Comparison of ENCODE assay signal across 27 cellular contexts in the genomic region with DNA sequence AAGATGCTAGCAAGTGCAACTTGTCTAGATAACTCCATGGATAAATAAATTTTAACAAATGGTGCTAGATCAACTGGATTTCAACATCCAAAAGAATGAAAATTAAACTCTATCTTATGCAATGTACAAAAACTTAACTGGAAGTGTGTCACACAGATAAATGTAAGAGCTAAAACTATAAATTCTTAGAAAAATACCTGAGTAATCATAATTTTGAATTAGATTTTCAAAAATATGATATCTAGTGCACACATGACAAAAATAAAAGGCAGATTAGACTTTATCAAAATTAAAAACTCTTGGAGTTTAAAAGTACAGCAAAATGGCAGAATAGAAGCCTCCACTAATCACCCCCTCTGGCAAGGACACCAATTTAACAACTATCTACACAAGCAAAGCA.
"Had no signal": no experiment of that assay in that cellular context is flagged by ENCODE, and none has a peak within 500 bp of the region (broad histone marks: within the 10 kb centered on the region; RNA-seq: fewer than 3 reads in every experiment).

No MANE protein-coding gene starts in this region.

- H3K27ac ChIP-seq: stomach, suprapubic skin, testis, thoracic aorta, thyroid gland, tibial artery, tibial nerve, transverse colon, upper lobe of left lung, upper lobe of right lung, uterus, vagina had no signal

- FAIRE-seq: urothelium cell line had no signal

- DNase-seq: stimulated activated CD4-positive, alpha-beta T cell treated with anti-CD3 and anti-CD28 coated beads, Interleukin-2, amount 100 ng/mL, for 48 hours; stimulated activated CD4-positive, alpha-beta T cell treated with anti-CD3 and anti-CD28 coated beads, Interleukin-4, amount 100 ng/mL, for 1 hour; stimulated activated CD4-positive, alpha-beta T cell treated with anti-CD3 and anti-CD28 coated beads, Interleukin-4, amount 100 ng/mL, for 24 hours; stimulated activated CD4-positive, alpha-beta T cell treated with anti-CD3 and anti-CD28 coated beads, Interleukin-4, amount 100 ng/mL, for 4 hours; stimulated activated CD8-positive, alpha-beta memory T cell treated with anti-CD3 and anti-CD28 coated beads, Interleukin-4, amount 100 ng/mL, for 48 hours; stimulated activated naive B cell treated with anti-CD40 and anti-IgM and Interleukin-4, amounts not matched to agents 10 μg/mL and 1 μg/mL and 100 μg/mL, for 72 hours; stimulated activated naive CD4-positive, alpha-beta T cell; stimulated activated naive CD4-positive, alpha-beta T cell treated with Interleukin-2 at 50 U/mL for 16 hours; stimulated activated naive CD8-positive, alpha-beta T cell treated with anti-CD3 and anti-CD28 coated beads, Interleukin-15, amount 100 ng/mL, for 72 hours; stimulated activated naive CD8-positive, alpha-beta T cell treated with anti-CD3 and anti-CD28 coated beads, Interleukin-15, Interleukin-2, amounts not matched to agents 100 U/mL and 50 U/mL, for 24 hours; stomach; substantia nigra; testis; thyroid gland; tibial artery; transverse colon; trophoblast cell; upper lobe of left lung; upper lobe of right lung; uterus had no signal

- H3K9me3 ChIP-seq: suprapubic skin, testis, thoracic aorta, thyroid gland, uterus, vagina had no signal

- H3K4me1 ChIP-seq: stomach, suprapubic skin, testis, thyroid gland, tibial artery, tibial nerve, transverse colon, upper lobe of left lung, upper lobe of right lung, uterus, vagina had no signal

- H3K36me3 ChIP-seq: stomach, suprapubic skin, thoracic aorta, thyroid gland, tibial artery, tibial nerve, transverse colon, upper lobe of left lung, upper lobe of right lung, uterus, vagina had no signal

- H3K4me3 ChIP-seq: stomach, suprapubic skin, testis, thoracic aorta, thyroid gland, tibial artery, tibial nerve, transverse colon, upper lobe of left lung, upper lobe of right lung, uterus, vagina had no signal

- H3K27me3 ChIP-seq: stomach, suprapubic skin, testis, thyroid gland, tibial artery, tibial nerve, transverse colon, upper lobe of left lung, upper lobe of right lung, uterus, vagina had no signal

- ATAC-seq: stimulated activated effector memory CD8-positive, alpha-beta T cell treated with anti-CD3 and anti-CD28 coated beads, Interleukin-12 subunit alpha, Interleukin-12 subunit beta, amount 100 ng/mL, for 72 hours; stimulated activated memory B cell treated with anti-CD40 and anti-IgM and Interleukin-4, amounts not matched to agents 10 μg/mL and 1 μg/mL and 100 μg/mL, for 72 hours; stimulated activated naive CD8-positive, alpha-beta T cell treated with anti-CD3 and anti-CD28 coated beads, Interleukin-15, amount 100 ng/mL, for 72 hours; stimulated activated naive CD8-positive, alpha-beta T cell treated with anti-CD3 and anti-CD28 coated beads, Interleukin-15, Interleukin-2, amounts not matched to agents 100 U/mL and 50 U/mL, for 24 hours; upper lobe of right lung had no signal
